19 cellular contexts compared by ENCODE assay signal in genomic region chr3:124322309-124322880, GRCh38.
"Had no signal": no experiment of that assay in that cellular context is flagged by ENCODE, and none has a peak within 500 bp of the region (broad histone marks: within the 10 kb centered on the region; RNA-seq: fewer than 3 reads in every experiment).

No MANE protein-coding gene starts in this region.

- H3K4me3 ChIP-seq: body of pancreas, heart left ventricle, lung, right lobe of liver, upper lobe of right lung had no signal

- H3K27me3 ChIP-seq: body of pancreas, heart left ventricle, neutrophil, right lobe of liver, upper lobe of right lung had no signal

- H3K9me3 ChIP-seq: body of pancreas, heart left ventricle, neutrophil, right lobe of liver, upper lobe of right lung had no signal

- H3K4me1 Mint-ChIP-seq: endodermal cell had no signal

- H3K27me3 Mint-ChIP-seq: naive B cell had no signal

- H3K36me3 ChIP-seq: neutrophil, right lobe of liver, upper lobe of right lung had no signal

- H3K9me3 Mint-ChIP-seq: activated CD4-positive, alpha-beta memory T cell treated with anti-CD3 and anti-CD28 coated beads for 36 hours; activated T-cell treated with anti-CD3 and anti-CD28 coated beads, Interleukin-2, amount 50 U/mL, for 72 hours; endodermal cell; naive B cell; T-helper 2 cell treated with Interferon-gamma antibody and Interleukin-4, amounts not matched to agents 5 μg/mL and 100 μg/mL, for 36 hours had no signal

- DNase-seq: activated CD4-positive, alpha-beta memory T cell treated with anti-CD3 and anti-CD28 coated beads for 36 hours; activated CD4-positive, CD25-positive, alpha-beta regulatory T cell treated with anti-CD3 and anti-CD28 coated beads, Interleukin-2, amount 50 U/mL, for 72 hours; activated T-cell treated with anti-CD3 and anti-CD28 coated beads, Interleukin-2, amount 50 U/mL, for 72 hours; body of pancreas; central memory CD4-positive, alpha-beta T cell; dermis blood vessel endothelial cell; endodermal cell; erythroblast; heart left ventricle; left colon; naive B cell; right lobe of liver; stimulated activated CD4-positive, alpha-beta T cell treated with anti-CD3 and anti-CD28 coated beads, Interleukin-2, amount 100 ng/mL, for 24 hours; stimulated activated naive CD4-positive, alpha-beta T cell treated with Interleukin-2 at 50 U/mL for 16 hours; SW 1271; upper lobe of right lung had no signal

- H3K27ac Mint-ChIP-seq: activated CD4-positive, alpha-beta memory T cell treated with anti-CD3 and anti-CD28 coated beads for 36 hours; activated T-cell treated with anti-CD3 and anti-CD28 coated beads, Interleukin-2, amount 50 U/mL, for 72 hours; endodermal cell; naive B cell; T-helper 2 cell treated with Interferon-gamma antibody and Interleukin-4, amounts not matched to agents 5 μg/mL and 100 μg/mL, for 36 hours had no signal

- H3K4me1 ChIP-seq: body of pancreas, right lobe of liver, upper lobe of right lung had no signal

- H3K36me3 Mint-ChIP-seq: activated CD4-positive, alpha-beta memory T cell treated with anti-CD3 and anti-CD28 coated beads for 36 hours; naive B cell had no signal

- H3K27ac ChIP-seq: body of pancreas, heart left ventricle, neutrophil, right lobe of liver, upper lobe of right lung had no signal

- H3K4me3 Mint-ChIP-seq: activated CD4-positive, alpha-beta memory T cell treated with anti-CD3 and anti-CD28 coated beads for 36 hours; activated T-cell treated with anti-CD3 and anti-CD28 coated beads, Interleukin-2, amount 50 U/mL, for 72 hours; endodermal cell; naive B cell; T-helper 2 cell treated with Interferon-gamma antibody and Interleukin-4, amounts not matched to agents 5 μg/mL and 100 μg/mL, for 36 hours had no signal

- ATAC-seq: activated T-cell treated with anti-CD3 and anti-CD28 coated beads, Interleukin-2, amount 50 U/mL, for 72 hours; body of pancreas; heart left ventricle; left colon; right lobe of liver; upper lobe of right lung had no signal
